Comparison of ENCODE assay signal across 8 cellular contexts in genomic region chr6:21597706-21598273, GRCh38. TPM values are rescaled to one million over a fixed set of nuclear protein-coding genes. Genes with fewer than 3 reads are reported as not detected.
DNase-seq lines count a peak whose midpoint lies in the region; ATAC-seq, FAIRE-seq and TF ChIP-seq lines count a peak whose summit lies in the region.

No MANE protein-coding gene starts in this region.

- H2BK120ac ChIP-seq in neuronal stem cell (ENCODE audit: low read depth, low read length): no peak overlapping the region

- no CpG with 5 or more reads among the region's 13 CpGs for WGBS in neuronal stem cell (ENCODE audit: extremely low coverage in 2 of 2, insufficient read length in 2 of 2, insufficient replicate concordance in 1 of 2), 2 donors
- 4 to 18% (median 6%) methylated on average over 13 of the region's 13 CpGs for WGBS in small intestine, 3 donors

- H3K9ac ChIP-seq in DND-41 (ENCODE audit: low read depth, low read length): peak overlapping the region; percentile 73
- H3K9ac ChIP-seq in NT2/D1 (ENCODE audit: insufficient read length, low read depth): peak overlapping the region; percentile 62
- no peak overlapping the region for H3K9ac ChIP-seq in neuronal stem cell (ENCODE audit: low read depth, low read length, poor library complexity)

- no peak overlapping the region for H2BK12ac ChIP-seq in neuronal stem cell (ENCODE audit: low read length)

- no peak for DNase-seq in DND-41
- no peak for DNase-seq in NT2/D1 (ENCODE audit: low read depth, low spot score)
- DNase-seq in epithelial cell of proximal tubule (ENCODE audit: low read depth): no peak
- no peak for DNase-seq in neuronal stem cell (ENCODE audit: low spot score)
- no peak for DNase-seq in small intestine
- no peak for DNase-seq in stimulated activated CD4-positive, alpha-beta T cell treated with anti-CD3 and anti-CD28 coated beads, Interleukin-15, amount 100 ng/mL, for 24 hours
- DNase-seq in RPMI8226: no peak

- peaks cover 71% of the 10 kb centered on the region for H3K36me3 ChIP-seq in DND-41 (ENCODE audit: insufficient read depth, low read length)
- H3K36me3 ChIP-seq in NT2/D1 (ENCODE audit: insufficient read depth, insufficient read length, low read length): peaks cover 26% of the 10 kb centered on the region
- H3K36me3 ChIP-seq in neuronal stem cell (replicated peaks in 1 of 2; ENCODE audit: control insufficient read depth in 2 of 2, insufficient read depth in 2 of 2, low read length in 2 of 2): peaks cover 8 to 52% of the 10 kb centered on the region in 2 donors
- H3K36me3 ChIP-seq in small intestine (ENCODE audit: control insufficient read depth in 2 of 2, insufficient read depth in 2 of 2, low read length in 2 of 2): no peaks in the 10 kb centered on the region

- peaks cover 5% of the 10 kb centered on the region for H3K79me1 ChIP-seq in neuronal stem cell (ENCODE audit: low read depth, low read length)

- peak overlapping the region; percentile 50 to 67 for H3K4me3 ChIP-seq in DND-41 (ENCODE audit: low read depth in 1 of 2, low read length in 2 of 2)
- peak overlapping the region; percentile 46 for H3K4me3 ChIP-seq in NT2/D1 (ENCODE audit: insufficient read length, low read depth)
- peak overlapping the region; percentile 91 for H3K4me3 ChIP-seq in epithelial cell of proximal tubule (ENCODE audit: low read depth, low read length)
- peak overlapping the region; percentile 79 to 96 for H3K4me3 ChIP-seq in neuronal stem cell (ENCODE audit: low read length in 2 of 2)
- H3K4me3 ChIP-seq in small intestine (ENCODE audit: low read depth in 1 of 2, low read length in 2 of 2): peak overlapping the region in 1 of 2 donors; percentile 36

- H4K8ac ChIP-seq in neuronal stem cell (ENCODE audit: low read depth, low read length): no peak overlapping the region

- no peaks in the 10 kb centered on the region for H3K27me3 ChIP-seq in DND-41 (ENCODE audit: insufficient read depth, low read length, poor library complexity)
- no peaks in the 10 kb centered on the region for H3K27me3 ChIP-seq in NT2/D1 (ENCODE audit: insufficient read depth, insufficient read length)
- no peaks in the 10 kb centered on the region for H3K27me3 ChIP-seq in neuronal stem cell (ENCODE audit: control insufficient read depth in 3 of 3, insufficient read depth in 3 of 3, low read depth in 1 of 3, low read length in 3 of 3)
- H3K27me3 ChIP-seq in small intestine (ENCODE audit: control insufficient read depth in 2 of 2, insufficient read depth in 2 of 2, low read length in 2 of 2): no peaks in the 10 kb centered on the region

- H4K20me1 ChIP-seq in DND-41 (ENCODE audit: insufficient read depth, low read length): peaks cover 45% of the 10 kb centered on the region

- H3K4me1 ChIP-seq in DND-41 (ENCODE audit: insufficient read depth, low read length): peaks cover 56% of the 10 kb centered on the region
- no peaks in the 10 kb centered on the region for H3K4me1 ChIP-seq in NT2/D1 (ENCODE audit: insufficient read depth, insufficient read length)
- H3K4me1 ChIP-seq in neuronal stem cell (ENCODE audit: control insufficient read depth in 2 of 2, insufficient read depth in 1 of 2, low read depth in 1 of 2, low read length in 2 of 2): peaks cover 1 to 13% of the 10 kb centered on the region in 2 donors
- no peaks in the 10 kb centered on the region for H3K4me1 ChIP-seq in small intestine (ENCODE audit: control insufficient read depth in 2 of 2, insufficient read depth in 1 of 2, low read depth in 1 of 2, low read length in 1 of 2)

- no peak for FAIRE-seq in small intestine (lab: Jason Lieb, UNC)

- H2AFZ ChIP-seq in DND-41 (ENCODE audit: low read depth, low read length): no peak overlapping the region
- no peak overlapping the region for H2AFZ ChIP-seq in neuronal stem cell (ENCODE audit: low read length)

- H3K27ac ChIP-seq in DND-41 (ENCODE audit: low read length): peak overlapping the region; percentile 92
- H3K27ac ChIP-seq in neuronal stem cell (replicated peaks; ENCODE audit: low read length): no peak overlapping the region
- no peak overlapping the region for H3K27ac ChIP-seq in small intestine (ENCODE audit: low read depth in 1 of 2, low read length in 1 of 2)

- no peak overlapping the region for H2BK5ac ChIP-seq in neuronal stem cell (ENCODE audit: low read length)

- peaks cover 95% of the 10 kb centered on the region for H3K79me2 ChIP-seq in DND-41 (ENCODE audit: insufficient read depth, low read length)

- H4K91ac ChIP-seq in neuronal stem cell (ENCODE audit: low read depth, low read length, poor library complexity): no peak overlapping the region

- no peak overlapping the region for H3K18ac ChIP-seq in neuronal stem cell (ENCODE audit: low read length)

- no peak overlapping the region for H3K23ac ChIP-seq in neuronal stem cell (ENCODE audit: low read depth, low read length, poor library complexity)

- H2BK15ac ChIP-seq in neuronal stem cell (ENCODE audit: low read length): no peak overlapping the region

- no peak overlapping the region for H3K4ac ChIP-seq in neuronal stem cell (ENCODE audit: low read length)

- ATAC-seq in DND-41 (ENCODE audit: insufficient read depth, low read depth): no peak
- ATAC-seq in GM18519 (IDR thresholded peaks at IDR 0.05; ENCODE audit: low FRiP score, unreplicated experiment): no peak

- no peak overlapping the region for H2AK5ac ChIP-seq in neuronal stem cell (ENCODE audit: low read depth, low read length)

- H3K14ac ChIP-seq in neuronal stem cell (ENCODE audit: low read length): no peak overlapping the region

- no peak for TF ChIP-seq CTCF in DND-41 (IDR thresholded peaks at IDR 0.05; ENCODE audit: borderline replicate concordance, extremely low read depth, low read length, poor library complexity, severe bottlenecking)
- no peak for TF ChIP-seq CTCF in epithelial cell of proximal tubule (conservative IDR thresholded peaks at IDR 0.05; ENCODE audit: low read depth, low read length)

- H3K4me2 ChIP-seq in DND-41 (ENCODE audit: insufficient read depth, low read length) (peak overlapping the region; percentile 64), neuronal stem cell (ENCODE audit: insufficient read depth, low read length, poor library complexity, severe bottlenecking) (peak overlapping the region; percentile 57)

- H3K9me3 ChIP-seq in DND-41 (ENCODE audit: insufficient read depth, low read length, severe bottlenecking) (no peaks in the 10 kb centered on the region), NT2/D1 (ENCODE audit: insufficient read depth, low read length) (no peaks in the 10 kb centered on the region), neuronal stem cell (replicated peaks in 1 of 2; ENCODE audit: control insufficient read depth in 2 of 2, insufficient read depth in 1 of 2, low read depth in 1 of 2, low read length in 2 of 2) (peaks cover 1 to 20% of the 10 kb centered on the region in 2 donors), small intestine (ENCODE audit: control insufficient read depth, low read depth) (no peaks in the 10 kb centered on the region)

RNA-seq across cellular contexts. Expression of gene SOX4, which starts 4.2 kb away (rescaled TPM):
- total RNA-seq in epithelial cell of proximal tubule: 59.8 and 105 TPM in 2 replicates
- 141 TPM for polyA plus RNA-seq in neuronal stem cell (2013, experiment 1 of 2)
- 150 TPM for polyA plus RNA-seq in neuronal stem cell (2013, experiment 2 of 2)
- 10 to 100 TPM in 1 of 3 donors, 1 to 10 TPM in 2; 3.8 to 23.4 (median 4.6) TPM for polyA plus RNA-seq in small intestine
